2 cellular contexts compared by ENCODE assay signal in genomic region chr13:64154514-64154913, GRCh38.
TF ChIP-seq lines count a peak whose summit lies in the region.

No MANE protein-coding gene starts in this region.

TF ChIP-seq in Ishikawa, 13 proteins besides CTCF, POLR2A, EP300 and RAD21 (continued from another document):
- TF ChIP-seq CEBPB (IDR thresholded peaks at IDR 0.05) (no peak), TEAD4 (IDR thresholded peaks at IDR 0.05) (no peak), EGR1 (IDR thresholded peaks at IDR 0.05) (no peak), ZBTB7A (IDR thresholded peaks at IDR 0.05; ENCODE audit: low read depth) (no peak), USF1 (IDR thresholded peaks at IDR 0.05) (no peak), FOXM1 (IDR thresholded peaks at IDR 0.05; ENCODE audit: borderline replicate concordance, low read depth) (no peak), YY1 (IDR thresholded peaks at IDR 0.05; ENCODE audit: low read depth) (no peak)
TF ChIP-seq in Ishikawa: peak in this region for 0.

TF ChIP-seq in WTC11, 78 proteins besides CTCF, POLR2A, EP300 and RAD21 (continued from another document):
- TF ChIP-seq, protein P1, sequence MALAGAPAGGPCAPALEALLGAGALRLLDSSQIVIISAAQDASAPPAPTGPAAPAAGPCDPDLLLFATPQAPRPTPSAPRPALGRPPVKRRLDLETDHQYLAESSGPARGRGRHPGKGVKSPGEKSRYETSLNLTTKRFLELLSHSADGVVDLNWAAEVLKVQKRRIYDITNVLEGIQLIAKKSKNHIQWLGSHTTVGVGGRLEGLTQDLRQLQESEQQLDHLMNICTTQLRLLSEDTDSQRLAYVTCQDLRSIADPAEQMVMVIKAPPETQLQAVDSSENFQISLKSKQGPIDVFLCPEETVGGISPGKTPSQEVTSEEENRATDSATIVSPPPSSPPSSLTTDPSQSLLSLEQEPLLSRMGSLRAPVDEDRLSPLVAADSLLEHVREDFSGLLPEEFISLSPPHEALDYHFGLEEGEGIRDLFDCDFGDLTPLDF (CRISPR knock-in tag; IDR thresholded peaks at IDR 0.05), result no peak
- TF ChIP-seq ZNF317 (CRISPR knock-in tag; IDR thresholded peaks at IDR 0.05; ENCODE audit: borderline replicate concordance, low read depth), result no peak
- TF ChIP-seq, protein P2, sequence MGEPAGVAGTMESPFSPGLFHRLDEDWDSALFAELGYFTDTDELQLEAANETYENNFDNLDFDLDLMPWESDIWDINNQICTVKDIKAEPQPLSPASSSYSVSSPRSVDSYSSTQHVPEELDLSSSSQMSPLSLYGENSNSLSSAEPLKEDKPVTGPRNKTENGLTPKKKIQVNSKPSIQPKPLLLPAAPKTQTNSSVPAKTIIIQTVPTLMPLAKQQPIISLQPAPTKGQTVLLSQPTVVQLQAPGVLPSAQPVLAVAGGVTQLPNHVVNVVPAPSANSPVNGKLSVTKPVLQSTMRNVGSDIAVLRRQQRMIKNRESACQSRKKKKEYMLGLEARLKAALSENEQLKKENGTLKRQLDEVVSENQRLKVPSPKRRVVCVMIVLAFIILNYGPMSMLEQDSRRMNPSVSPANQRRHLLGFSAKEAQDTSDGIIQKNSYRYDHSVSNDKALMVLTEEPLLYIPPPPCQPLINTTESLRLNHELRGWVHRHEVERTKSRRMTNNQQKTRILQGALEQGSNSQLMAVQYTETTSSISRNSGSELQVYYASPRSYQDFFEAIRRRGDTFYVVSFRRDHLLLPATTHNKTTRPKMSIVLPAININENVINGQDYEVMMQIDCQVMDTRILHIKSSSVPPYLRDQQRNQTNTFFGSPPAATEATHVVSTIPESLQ (CRISPR knock-in tag; IDR thresholded peaks at IDR 0.05), result no peak
- TF ChIP-seq, protein P3, sequence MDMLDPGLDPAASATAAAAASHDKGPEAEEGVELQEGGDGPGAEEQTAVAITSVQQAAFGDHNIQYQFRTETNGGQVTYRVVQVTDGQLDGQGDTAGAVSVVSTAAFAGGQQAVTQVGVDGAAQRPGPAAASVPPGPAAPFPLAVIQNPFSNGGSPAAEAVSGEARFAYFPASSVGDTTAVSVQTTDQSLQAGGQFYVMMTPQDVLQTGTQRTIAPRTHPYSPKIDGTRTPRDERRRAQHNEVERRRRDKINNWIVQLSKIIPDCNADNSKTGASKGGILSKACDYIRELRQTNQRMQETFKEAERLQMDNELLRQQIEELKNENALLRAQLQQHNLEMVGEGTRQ (CRISPR knock-in tag; IDR thresholded peaks at IDR 0.05), result no peak
- no peak for TF ChIP-seq TCF7 (CRISPR knock-in tag; IDR thresholded peaks at IDR 0.05; ENCODE audit: low read depth)
- TF ChIP-seq ZNF121 (CRISPR knock-in tag; IDR thresholded peaks at IDR 0.05), result no peak
- TF ChIP-seq CBFB (CRISPR knock-in tag; IDR thresholded peaks at IDR 0.05; ENCODE audit: low read depth), result no peak
